In the genomic region with DNA sequence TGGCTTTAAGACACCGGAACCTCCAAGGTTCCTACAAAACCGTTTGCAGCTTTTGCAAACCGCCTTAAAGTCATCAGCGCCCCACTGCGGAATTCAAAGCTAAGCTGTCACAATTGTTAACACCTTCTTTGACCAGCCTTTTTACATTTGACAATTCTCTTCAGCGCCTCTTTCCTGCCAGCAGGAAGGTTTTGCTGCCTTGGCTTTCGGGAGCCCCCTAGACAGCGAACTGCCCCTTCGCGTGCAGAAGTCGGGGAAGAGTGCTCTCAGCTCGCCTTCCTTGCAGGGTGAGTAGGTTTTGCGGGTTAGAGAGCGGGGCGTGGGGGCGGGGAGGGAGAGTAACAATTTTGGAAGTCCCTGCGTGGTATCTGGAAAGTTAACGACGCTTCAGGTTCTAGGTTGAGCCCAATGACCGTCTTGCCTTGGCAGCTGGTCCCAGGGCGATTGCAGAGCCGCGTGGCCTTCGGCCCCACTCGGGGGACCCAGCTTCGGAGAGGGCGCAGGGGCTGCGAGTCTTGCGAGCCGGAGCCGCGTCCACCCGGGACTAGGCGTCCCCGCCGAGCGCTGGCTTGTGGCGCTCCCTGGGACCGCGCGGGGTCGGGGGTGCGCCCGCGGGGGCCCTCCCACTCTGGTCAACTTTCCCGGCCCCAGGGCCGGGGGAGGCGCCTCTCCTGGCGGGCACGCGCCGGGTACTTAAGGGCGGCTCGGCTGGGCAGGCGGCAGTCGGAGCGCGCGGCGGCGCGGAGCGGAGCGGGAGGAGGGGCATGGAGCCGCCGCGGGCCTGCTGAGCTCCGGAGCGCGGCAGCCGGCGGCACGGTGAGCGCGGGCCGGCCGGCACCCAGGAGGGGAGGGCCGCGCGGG, we compare ENCODE assay signal across 8 cellular contexts. TPM values are rescaled to one million over a fixed set of nuclear protein-coding genes. Genes with fewer than 3 reads are reported as not detected.
A peak's percentile ranks its signal among the peaks of the same experiment; 100 is the strongest.
DNase-seq lines count a peak whose midpoint lies in the region; ATAC-seq and TF ChIP-seq lines count a peak whose summit lies in the region.

A gene with protein sequence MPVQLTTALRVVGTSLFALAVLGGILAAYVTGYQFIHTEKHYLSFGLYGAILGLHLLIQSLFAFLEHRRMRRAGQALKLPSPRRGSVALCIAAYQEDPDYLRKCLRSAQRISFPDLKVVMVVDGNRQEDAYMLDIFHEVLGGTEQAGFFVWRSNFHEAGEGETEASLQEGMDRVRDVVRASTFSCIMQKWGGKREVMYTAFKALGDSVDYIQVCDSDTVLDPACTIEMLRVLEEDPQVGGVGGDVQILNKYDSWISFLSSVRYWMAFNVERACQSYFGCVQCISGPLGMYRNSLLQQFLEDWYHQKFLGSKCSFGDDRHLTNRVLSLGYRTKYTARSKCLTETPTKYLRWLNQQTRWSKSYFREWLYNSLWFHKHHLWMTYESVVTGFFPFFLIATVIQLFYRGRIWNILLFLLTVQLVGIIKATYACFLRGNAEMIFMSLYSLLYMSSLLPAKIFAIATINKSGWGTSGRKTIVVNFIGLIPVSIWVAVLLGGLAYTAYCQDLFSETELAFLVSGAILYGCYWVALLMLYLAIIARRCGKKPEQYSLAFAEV (plus strand): TSS at position 153 of the 861 bp plus-strand sequence. CDS start 3,743 bp downstream, outside the sequence.

- H3K27me3 Mint-ChIP-seq in activated B cell treated with CpG ODN at 0.5 μM for 24 hours: peaks cover 34% of the 10 kb centered on the region

- H3K4me1 ChIP-seq in esophagus muscularis mucosa: peaks cover 32 to 35% (median 34%) of the 10 kb centered on the region in 4 donors
- peaks cover 19 to 24% of the 10 kb centered on the region in 2 donors for H3K4me1 ChIP-seq in mucosa of rectum (ENCODE audit: control insufficient read depth in 2 of 2, insufficient read depth in 2 of 2, low read length in 2 of 2)
- H3K4me1 ChIP-seq in tibial artery: peaks cover 13 to 36% (median 30%) of the 10 kb centered on the region in 4 donors

- POLR2A ChIA-PET in activated B cell treated with CpG ODN at 0.5 μM for 24 hours (lab: Charles Lee): interaction anchor here (0.6 kb wide), 1 partner anchor 1170 kb away, joined by 10 read pairs; no protein-coding TSS in a partner anchor

- H3K27ac ChIP-seq in esophagus muscularis mucosa (replicated peaks in 1 of 4) (peak within 1 kb of the TSS in 1 of 4 donors; percentile 26), mucosa of rectum (ENCODE audit: low read depth in 2 of 2, low read length in 2 of 2) (no peak within 1 kb of the TSS), tibial artery (no peak within 1 kb of the TSS)

- H3K27ac Mint-ChIP-seq in activated B cell treated with CpG ODN at 0.5 μM for 24 hours: peak within 1 kb of the TSS; percentile 66

- peak within 1 kb of the TSS in 1 of 2 donors; percentile 45 for H3K9ac ChIP-seq in mucosa of rectum (ENCODE audit: low read depth in 1 of 2, low read length in 2 of 2)

- no peaks in the 10 kb centered on the region for H3K9me3 Mint-ChIP-seq in activated B cell treated with CpG ODN at 0.5 μM for 24 hours

- peaks cover 0 to 35% (median 0%) of the 10 kb centered on the region in 4 donors for H3K27me3 ChIP-seq in esophagus muscularis mucosa
- peaks cover 3 to 4% of the 10 kb centered on the region in 2 donors for H3K27me3 ChIP-seq in mucosa of rectum (ENCODE audit: control insufficient read depth in 2 of 2, insufficient read depth in 2 of 2, low read length in 2 of 2)
- peaks cover 0 to 2% of the 10 kb centered on the region in 2 donors for H3K27me3 ChIP-seq in tibial artery

- TF ChIP-seq EP300 in esophagus muscularis mucosa (IDR thresholded peaks at IDR 0.05): no peak

- peak within 1 kb of the TSS; percentile 86 for H3K4me3 Mint-ChIP-seq in activated B cell treated with CpG ODN at 0.5 μM for 24 hours

- H3K36me3 ChIP-seq in esophagus muscularis mucosa: peaks cover 0 to 19% (median 12%) of the 10 kb centered on the region in 4 donors
- peaks cover 5 to 17% of the 10 kb centered on the region in 2 donors for H3K36me3 ChIP-seq in mucosa of rectum (ENCODE audit: control insufficient read depth in 2 of 2, insufficient read depth in 2 of 2, low read length in 2 of 2)
- H3K36me3 ChIP-seq in tibial artery: peaks cover 9 to 16% (median 15%) of the 10 kb centered on the region in 3 donors

- no peak for TF ChIP-seq POLR2A in esophagus muscularis mucosa (IDR thresholded peaks at IDR 0.05; ENCODE audit: low read depth)

- CTCF ChIA-PET in activated B cell treated with CpG ODN at 0.5 μM for 24 hours (lab: Charles Lee): interaction anchor here (0.7 to 1.4 kb wide), 3 partner anchors 9 to 259 kb away, joined by 3 to 4 read pairs (median 3); no protein-coding TSS in a partner anchor

- peaks cover 18% of the 10 kb centered on the region for H3K4me1 Mint-ChIP-seq in activated B cell treated with CpG ODN at 0.5 μM for 24 hours

- peak; percentile 48 for TF ChIP-seq CTCF in GM10266 (IDR thresholded peaks at IDR 0.05; ENCODE audit: control insufficient read depth, insufficient read depth, low read depth, missing control alignments)
- TF ChIP-seq CTCF in activated B cell treated with CpG ODN at 0.5 μM for 24 hours (IDR thresholded peaks at IDR 0.05): no peak
- peak in 1 of 3 experiments; percentile 10 for TF ChIP-seq CTCF in esophagus muscularis mucosa (IDR thresholded peaks at IDR 0.05)
- TF ChIP-seq CTCF in tibial artery (IDR thresholded peaks at IDR 0.05): no peak

- H3K4me3 ChIP-seq in esophagus muscularis mucosa: peak within 1 kb of the TSS; percentile 61 to 74 (median 66)
- peak within 1 kb of the TSS; percentile 63 to 74 for H3K4me3 ChIP-seq in mucosa of rectum (ENCODE audit: low read length in 2 of 2)
- peak within 1 kb of the TSS; percentile 51 to 58 for H3K4me3 ChIP-seq in tibial artery

- H3K9me3 ChIP-seq in esophagus muscularis mucosa (no peaks in the 10 kb centered on the region), mucosa of rectum (ENCODE audit: control insufficient read depth in 2 of 2, low read length in 2 of 2) (no peaks in the 10 kb centered on the region), tibial artery (no peaks in the 10 kb centered on the region)

- ATAC-seq in activated B cell treated with CpG ODN at 0.5 μM for 24 hours (ENCODE audit: low read depth): peak; percentile 71

- intact Hi-C loops in activated B cell treated with CpG ODN at 0.5 μM for 24 hours (cut with micrococcal nuclease) (loop anchor here (2.0 kb wide), 1 partner anchor 19 kb away; no protein-coding TSS in a partner anchor), esophagus muscularis mucosa (cut with DNase I) (no loop called here), tibial artery (cut with DNase I; ENCODE audit: low total_unique reads) (no loop called here)

- peaks cover 15% of the 10 kb centered on the region for H3K36me3 Mint-ChIP-seq in activated B cell treated with CpG ODN at 0.5 μM for 24 hours (ENCODE audit: low read depth)

- WGBS in esophagus muscularis mucosa: under 1% methylated on average over 15 of the region's 80 CpGs

- DNase-seq in AG08395 (ENCODE audit: low spot score) (peak; percentile 66), GM10266 (ENCODE audit: extremely low spot score) (peak; percentile 79), NCI-H1436 (lab: John Stamatoyannopoulos, UW) (peak; percentile 45), activated B cell treated with CpG ODN at 0.5 μM for 24 hours (peak; percentile 38), esophagus muscularis mucosa (ENCODE audit: extremely low spot score) (no peak), tibial artery (no peak), NCI-H1048 (lab: John Stamatoyannopoulos, UW) (no peak)

RNA-seq across cellular contexts. Expression of the gene that starts here (rescaled TPM):
- 0.71 and 0.82 TPM in 2 replicates for total RNA-seq in activated B cell treated with CpG ODN at 0.5 μM for 24 hours
- total RNA-seq in esophagus muscularis mucosa: 1 to 10 TPM in 1 of 4 donors, under 1 TPM in 3; 0.13 to 1.3 (median 0.49) TPM

Comparison
In these comparisons a context has a peak if more than half of its experiments do, and no peak if none do; other contexts are left out.
1. Peak in DNase-seq and ATAC-seq in activated B cell treated with CpG ODN at 0.5 μM for 24 hours; RNA of the gene not detected or under 1 TPM.
2. DNase-seq: peak in AG08395 (single experiment), GM10266 (single experiment) and NCI-H1436 (single experiment); none in esophagus muscularis mucosa (single experiment), tibial artery (0 of 2) and NCI-H1048 (single experiment).
3. Peak in every context shown above with its lines, with median percentiles within 50 percentile points of each other: H3K4me3 ChIP-seq.